Comparison of ENCODE assay signal across 18 cellular contexts in the genomic region with DNA sequence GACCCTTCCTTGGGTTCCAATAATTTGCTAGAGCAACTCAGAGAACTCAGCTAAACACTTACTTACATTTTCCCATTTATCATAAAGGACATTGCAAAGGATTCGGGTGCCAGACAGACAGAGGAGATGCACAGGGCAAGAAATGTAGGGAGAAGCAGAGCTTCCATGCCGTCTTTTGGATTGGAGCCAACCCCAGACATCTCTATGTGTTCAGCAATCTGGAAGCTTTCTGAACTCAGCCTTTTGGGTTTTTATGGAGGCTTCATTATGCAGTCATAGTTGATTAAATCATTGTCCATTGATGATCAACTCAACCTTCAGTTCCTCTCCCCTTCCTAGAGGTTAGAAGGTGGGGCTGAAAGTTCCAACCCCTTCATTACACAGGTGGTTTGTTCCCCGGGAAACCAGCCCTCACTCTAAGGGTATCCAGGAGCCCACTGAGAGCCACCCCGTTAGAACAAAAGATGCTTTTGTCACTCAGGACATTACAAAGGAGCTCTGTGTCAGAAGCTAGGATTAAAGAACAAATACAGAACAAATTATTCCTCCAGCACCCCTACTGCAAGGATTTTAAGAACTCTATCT.
DNase-seq lines count a peak whose midpoint lies in the region; ATAC-seq and TF ChIP-seq lines count a peak whose summit lies in the region.
"Had no signal": no experiment of that assay in that cellular context is flagged by ENCODE, and none has a peak within 500 bp of the region (broad histone marks: within the 10 kb centered on the region; RNA-seq: fewer than 3 reads in every experiment).

No MANE protein-coding gene starts in this region.

- H3K14ac ChIP-seq in neuronal stem cell (ENCODE audit: low read length) = no peak overlapping the region

- H3K18ac ChIP-seq in neuronal stem cell (ENCODE audit: low read length) = no peak overlapping the region

- H3K4me1 Mint-ChIP-seq in Calu3 (ENCODE audit: low read depth, unreplicated experiment) = no peaks in the 10 kb centered on the region

- H2AFZ ChIP-seq in neuronal stem cell (ENCODE audit: low read length) = no peak overlapping the region

- no peak overlapping the region for H3K9ac ChIP-seq in neuronal stem cell (ENCODE audit: low read depth, low read length, poor library complexity)
- H3K9ac ChIP-seq: KMS-11 had no signal

- no peak overlapping the region for H4K8ac ChIP-seq in neuronal stem cell (ENCODE audit: low read depth, low read length)

- DNase-seq in Ammon's horn (ENCODE audit: low spot score) = peak; percentile 53
- DNase-seq in NCI-H69 (lab: John Stamatoyannopoulos, UW) = peak; percentile 94
- DNase-seq in head of caudate nucleus = peak in 27 of 42 donors; percentile 5 to 80 (median 39)
- DNase-seq in neuronal stem cell (ENCODE audit: low spot score) = peak; percentile 57
- DNase-seq in Calu3 = no peak
- DNase-seq: DMS79 treated with DMSO at 0.1 percent for 48 hours, MG63, NCI-H1105, NCI-H187, NCI-H524 had no signal

- H3K4me3 Mint-ChIP-seq in Calu3 (ENCODE audit: low read depth, unreplicated experiment) = no peak overlapping the region

- no peak for TF ChIP-seq CTCF in Calu3 (IDR thresholded peaks at IDR 0.05; ENCODE audit: unreplicated experiment)

- peaks cover 9% of the 10 kb centered on the region in 2 donors for H3K4me1 ChIP-seq in neuronal stem cell (ENCODE audit: control insufficient read depth in 2 of 2, insufficient read depth in 1 of 2, low read depth in 1 of 2, low read length in 2 of 2)
- H3K4me1 ChIP-seq: SJCRH30 had no signal

- H3K4me3 ChIP-seq in neuronal stem cell (ENCODE audit: low read length in 2 of 2) = no peak overlapping the region
- H3K4me3 ChIP-seq: MG63, SJCRH30 had no signal

- no peak overlapping the region for H2BK12ac ChIP-seq in neuronal stem cell (ENCODE audit: low read length)

- H2AK5ac ChIP-seq in neuronal stem cell (ENCODE audit: low read depth, low read length) = no peak overlapping the region

- intact Hi-C loops in head of caudate nucleus (cut with DNase I) (no loop called here), Calu3 (cut with micrococcal nuclease; ENCODE audit: unreplicated experiment) (no loop called here)

- H3K23ac ChIP-seq in neuronal stem cell (ENCODE audit: low read depth, low read length, poor library complexity) = no peak overlapping the region

- H3K36me3 ChIP-seq in neuronal stem cell (replicated peaks in 1 of 2; ENCODE audit: control insufficient read depth in 2 of 2, insufficient read depth in 2 of 2, low read length in 2 of 2) = no peaks in the 10 kb centered on the region
- H3K36me3 ChIP-seq: MG63, SJCRH30 had no signal

- H3K27me3 ChIP-seq in neuronal stem cell (ENCODE audit: control insufficient read depth in 3 of 3, insufficient read depth in 3 of 3, low read depth in 1 of 3, low read length in 3 of 3) = no peaks in the 10 kb centered on the region
- H3K27me3 ChIP-seq: MG63, SJCRH30 had no signal

- no peak overlapping the region for H2BK120ac ChIP-seq in neuronal stem cell (ENCODE audit: low read depth, low read length)

- H3K9me3 Mint-ChIP-seq in Calu3 (ENCODE audit: low read depth, unreplicated experiment) = peaks cover 9% of the 10 kb centered on the region

- H3K27me3 Mint-ChIP-seq in Calu3 (ENCODE audit: unreplicated experiment) = no peaks in the 10 kb centered on the region

- no TSS peak for BruUV-seq in Calu3 (replicated peaks; lab: Mats Ljungman, UMichigan)

- WGBS in neuronal stem cell (ENCODE audit: extremely low coverage in 2 of 2, insufficient read length in 2 of 2, insufficient replicate concordance in 1 of 2), 2 donors = no CpG with 5 or more reads among the region's 4 CpGs

- H3K36me3 Mint-ChIP-seq in Calu3 (ENCODE audit: insufficient read depth, unreplicated experiment) = no peaks in the 10 kb centered on the region

- no peak overlapping the region for H3K4ac ChIP-seq in neuronal stem cell (ENCODE audit: low read length)

- H3K27ac Mint-ChIP-seq in Calu3 (ENCODE audit: unreplicated experiment) = no peak overlapping the region

- no peak overlapping the region for H2BK5ac ChIP-seq in neuronal stem cell (ENCODE audit: low read length)

- no peak overlapping the region for H3K4me2 ChIP-seq in neuronal stem cell (ENCODE audit: insufficient read depth, low read length, poor library complexity, severe bottlenecking)
- H3K4me2 ChIP-seq: KMS-11 had no signal

- no peak for ATAC-seq in GM18498 (IDR thresholded peaks at IDR 0.05; ENCODE audit: unreplicated experiment)
- ATAC-seq in HG03039 (IDR thresholded peaks at IDR 0.05; ENCODE audit: unreplicated experiment) = no peak
- ATAC-seq in HG03378 (IDR thresholded peaks at IDR 0.05; ENCODE audit: unreplicated experiment) = no peak
- ATAC-seq: HepG2 had no signal

- H3K9me3 ChIP-seq in neuronal stem cell (replicated peaks in 1 of 2; ENCODE audit: control insufficient read depth in 2 of 2, insufficient read depth in 1 of 2, low read depth in 1 of 2, low read length in 2 of 2) = no peaks in the 10 kb centered on the region
- H3K9me3 ChIP-seq: MG63, SJCRH30 had no signal

- no peak overlapping the region for H2BK15ac ChIP-seq in neuronal stem cell (ENCODE audit: low read length)

- CTCF ChIA-PET in Calu3 (lab: Charles Lee) = no interaction called here

- no peak overlapping the region for H3K27ac ChIP-seq in neuronal stem cell (replicated peaks; ENCODE audit: low read length)
- H3K27ac ChIP-seq: C4-2B, KMS-11, RWPE1, SJCRH30 had no signal

- no peaks in the 10 kb centered on the region for H3K79me1 ChIP-seq in neuronal stem cell (ENCODE audit: low read depth, low read length)

- no peak overlapping the region for H4K91ac ChIP-seq in neuronal stem cell (ENCODE audit: low read depth, low read length, poor library complexity)
